6 cellular contexts compared by ENCODE assay signal in genomic region chr5:34128890-34129289, GRCh38.
DNase-seq lines count a peak whose midpoint lies in the region; ATAC-seq, FAIRE-seq and TF ChIP-seq lines count a peak whose summit lies in the region.
"Not testable (repeated sequence)": the region's sequence is repeated elsewhere in the genome, so short reads cannot be mapped to it uniquely, and the experiment has no call there.

No MANE protein-coding gene starts in this region.

- not testable (repeated sequence) for H3K4me2 ChIP-seq in K562 (ENCODE audit: insufficient read depth, low read length)

- H3K9me1 ChIP-seq in K562 (ENCODE audit: control insufficient read depth, insufficient read depth, low read length) = not testable (repeated sequence)

- not testable (repeated sequence) for H3K4me1 ChIP-seq in K562 (replicated peaks in 1 of 2; ENCODE audit: control insufficient read depth in 2 of 2, insufficient read depth in 2 of 2, low read length in 2 of 2)

- H3K4me3 Mint-ChIP-seq in activated B cell treated with CpG ODN at 0.5 μM for 24 hours; stimulated activated naive B cell treated with anti-CD40 and anti-IgM and Interleukin-4, amounts not matched to agents 10 μg/mL and 1 μg/mL and 100 μg/mL, for 72 hours: not testable (repeated sequence)
- peak overlapping the region in 1 of 8 donors; percentile 10 for H3K4me3 Mint-ChIP-seq in naive B cell

- in situ Hi-C loops in K562 (cut with MboI) = not testable (repeated sequence)

- not testable (repeated sequence) for H3K79me2 ChIP-seq in K562 (ENCODE audit: control insufficient read depth, insufficient read depth, low read length)

- peak; percentile 58 for ATAC-seq in activated B cell treated with CpG ODN at 0.5 μM for 24 hours (ENCODE audit: low read depth)
- ATAC-seq in K562 = not testable (repeated sequence)
- ATAC-seq in naive B cell (ENCODE audit: low read depth in 2 of 2) = peak; percentile 45 to 73
- ATAC-seq in stimulated activated naive B cell treated with anti-CD40 and anti-IgM and Interleukin-4, amounts not matched to agents 10 μg/mL and 1 μg/mL and 100 μg/mL, for 72 hours (replicated peaks) = peak; percentile 85 to 88

- not testable (repeated sequence) for FAIRE-seq in GM12891 (lab: Jason Lieb, UNC); K562 (lab: Jason Lieb, UNC)

- not testable (repeated sequence) for H3K36me3 ChIP-seq in K562 (ENCODE audit: control insufficient read depth, insufficient read depth, low read length)

- not testable (repeated sequence) for TF ChIP-seq RAD21 in K562 (CRISPR knock-in tag; conservative IDR thresholded peaks at IDR 0.05 in 1 of 2, IDR thresholded peaks at IDR 0.05 in 1 of 2)

- not testable (repeated sequence) for H3K4me3 ChIP-seq in HL-60 (replicated peaks; ENCODE audit: insufficient read depth, low read length); K562

- peaks cover 13% of the 10 kb centered on the region for H3K4me1 Mint-ChIP-seq in activated B cell treated with CpG ODN at 0.5 μM for 24 hours
- H3K4me1 Mint-ChIP-seq in naive B cell = not testable (repeated sequence)
- peaks cover 5 to 15% of the 10 kb centered on the region in 2 donors for H3K4me1 Mint-ChIP-seq in stimulated activated naive B cell treated with anti-CD40 and anti-IgM and Interleukin-4, amounts not matched to agents 10 μg/mL and 1 μg/mL and 100 μg/mL, for 72 hours

- H2AFZ ChIP-seq in K562 (ENCODE audit: low read depth, low read length) = not testable (repeated sequence)

- not testable (repeated sequence) for DNase-seq in GM12891 (ENCODE audit: insufficient read length, low spot score); activated B cell treated with CpG ODN at 0.5 μM for 24 hours; K562 (ENCODE audit: extremely low read depth in 1 of 4, low spot score in 3 of 4); naive B cell; stimulated activated naive B cell treated with anti-CD40 and anti-IgM and Interleukin-4, amounts not matched to agents 10 μg/mL and 1 μg/mL and 100 μg/mL, for 72 hours
- DNase-seq in HL-60 (ENCODE audit: low read depth in 1 of 2, low spot score in 1 of 2) = peak in 1 of 2 experiments; percentile 50

- H3K27ac ChIP-seq in HL-60 (replicated peaks) = peak overlapping the region; percentile 30; the same call in 1 of the 2 replicates
- not testable (repeated sequence) for H3K27ac ChIP-seq in K562 (ENCODE audit: extremely low read depth, low read depth, low read length)

- not testable (repeated sequence) for H3K27me3 Mint-ChIP-seq in activated B cell treated with CpG ODN at 0.5 μM for 24 hours; naive B cell; stimulated activated naive B cell treated with anti-CD40 and anti-IgM and Interleukin-4, amounts not matched to agents 10 μg/mL and 1 μg/mL and 100 μg/mL, for 72 hours

- not testable (repeated sequence) for BruUV-seq in K562 (replicated peaks; lab: Mats Ljungman, UMichigan)

- POLR2A ChIA-PET in activated B cell treated with CpG ODN at 0.5 μM for 24 hours (lab: Charles Lee); K562 (lab: Yijun Ruan, JAX): not testable (repeated sequence)

- not testable (repeated sequence) for H3K9me3 Mint-ChIP-seq in activated B cell treated with CpG ODN at 0.5 μM for 24 hours; naive B cell; stimulated activated naive B cell treated with anti-CD40 and anti-IgM and Interleukin-4, amounts not matched to agents 10 μg/mL and 1 μg/mL and 100 μg/mL, for 72 hours

- not testable (repeated sequence) for H3K36me3 Mint-ChIP-seq in activated B cell treated with CpG ODN at 0.5 μM for 24 hours (ENCODE audit: low read depth); naive B cell
- peaks cover 5 to 19% of the 10 kb centered on the region in 2 donors for H3K36me3 Mint-ChIP-seq in stimulated activated naive B cell treated with anti-CD40 and anti-IgM and Interleukin-4, amounts not matched to agents 10 μg/mL and 1 μg/mL and 100 μg/mL, for 72 hours

- H3K9me3 ChIP-seq in K562 (replicated peaks; ENCODE audit: control insufficient read depth, insufficient read depth, low read depth, low read length) = not testable (repeated sequence)

- not testable (repeated sequence) for H3K27me3 ChIP-seq in HL-60 (ENCODE audit: insufficient read depth, poor library complexity, severe bottlenecking); K562 (ENCODE audit: control insufficient read depth in 2 of 2, insufficient read depth in 2 of 2, low read length in 2 of 2)

- TF ChIP-seq CTCF in HL-60 (IDR thresholded peaks at IDR 0.05; ENCODE audit: insufficient read depth, low read length); activated B cell treated with CpG ODN at 0.5 μM for 24 hours (IDR thresholded peaks at IDR 0.05); K562 (IDR thresholded peaks at IDR 0.05 in 2 of 3, conservative IDR thresholded peaks at IDR 0.05 in 1 of 3; ENCODE audit: insufficient read depth in 2 of 3, low read depth in 1 of 3, low read length in 3 of 3): not testable (repeated sequence)

- not testable (repeated sequence) for H4K20me1 ChIP-seq in K562 (replicated peaks; ENCODE audit: control insufficient read depth, insufficient read depth, low read length)

- CTCF ChIA-PET in activated B cell treated with CpG ODN at 0.5 μM for 24 hours (lab: Charles Lee); K562 (lab: Yijun Ruan, JAX; ENCODE audit: low intra/inter-chr PET ratio): not testable (repeated sequence)

- not testable (repeated sequence) for H3K27ac Mint-ChIP-seq in activated B cell treated with CpG ODN at 0.5 μM for 24 hours; stimulated activated naive B cell treated with anti-CD40 and anti-IgM and Interleukin-4, amounts not matched to agents 10 μg/mL and 1 μg/mL and 100 μg/mL, for 72 hours
- H3K27ac Mint-ChIP-seq in naive B cell = peak overlapping the region in 2 of 6 donors; percentile 67 to 82

- not testable (repeated sequence) for H3K9ac ChIP-seq in K562 (ENCODE audit: insufficient read depth in 1 of 2, low read depth in 2 of 2, low read length in 2 of 2)

- intact Hi-C loops in activated B cell treated with CpG ODN at 0.5 μM for 24 hours (cut with micrococcal nuclease); K562 (cut with micrococcal nuclease): not testable (repeated sequence)

- not testable (repeated sequence) for TF ChIP-seq EP300 in K562 (IDR thresholded peaks at IDR 0.05; ENCODE audit: low read length)

- TF ChIP-seq POLR2A in GM12891 (IDR thresholded peaks at IDR 0.05; ENCODE audit: low read depth, low read length); K562 (conservative IDR thresholded peaks at IDR 0.05): not testable (repeated sequence)

TF ChIP-seq in GM12891, 5 proteins besides CTCF, POLR2A, EP300 and RAD21:
- peak; percentile 62 for TF ChIP-seq SPI1 (IDR thresholded peaks at IDR 0.05; ENCODE audit: low read depth, low read length)
TF ChIP-seq in GM12891: peak in this region for 1; not testable (repeated sequence) for 4.

TF ChIP-seq in K562, 482 proteins besides CTCF, POLR2A, EP300 and RAD21:
- TF ChIP-seq SPI1 (IDR thresholded peaks at IDR 0.05; ENCODE audit: borderline replicate concordance, low read depth, low read length) = peak; percentile 40; the same call in 1 of the 2 replicates
TF ChIP-seq in K562: peak in this region for 1; not testable (repeated sequence) for 481.
